Comparison of ENCODE assay signal across 10 cellular contexts in the genomic region with DNA sequence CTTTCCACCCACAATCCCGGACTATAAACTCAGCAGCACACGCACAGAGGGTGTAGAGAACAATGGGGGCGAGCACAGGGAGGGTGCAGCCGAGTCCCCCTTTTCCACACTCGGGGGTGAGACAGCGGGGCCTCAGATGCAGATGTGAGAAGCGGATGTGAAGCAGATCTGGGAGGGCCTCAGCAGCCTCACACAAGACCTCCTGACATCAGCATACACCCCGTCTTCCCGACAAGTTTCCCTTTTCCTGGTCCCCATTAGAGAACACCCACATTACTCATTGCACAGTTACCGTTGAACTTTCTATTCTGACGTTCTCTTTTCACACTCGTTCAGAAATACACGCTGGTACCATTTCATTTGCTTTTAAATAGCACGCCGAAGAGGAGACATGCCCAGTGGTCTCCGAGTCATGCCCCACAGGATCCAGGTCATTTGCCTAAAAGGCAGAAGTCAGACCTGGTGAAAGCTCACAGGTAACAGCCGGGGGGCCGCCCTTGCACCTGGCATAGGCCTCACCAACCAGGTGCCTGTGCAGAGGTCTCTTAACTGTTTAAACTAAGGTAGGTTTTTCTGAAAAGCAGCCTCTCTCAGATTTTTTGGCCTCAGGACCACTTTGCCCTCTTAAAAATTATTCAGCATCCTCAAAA.
DNase-seq lines count a peak whose midpoint lies in the region; ATAC-seq and TF ChIP-seq lines count a peak whose summit lies in the region.
"Had no signal": no experiment of that assay in that cellular context is flagged by ENCODE, and none has a peak within 500 bp of the region (broad histone marks: within the 10 kb centered on the region; RNA-seq: fewer than 3 reads in every experiment).

No MANE protein-coding gene starts in this region.

- H3K36me3 ChIP-seq in heart right ventricle (no peaks in the 10 kb centered on the region), Peyer's patch (no peaks in the 10 kb centered on the region)

- no peak for TF ChIP-seq CTCF in heart right ventricle (IDR thresholded peaks at IDR 0.05)
- no peak for TF ChIP-seq CTCF in Peyer's patch (IDR thresholded peaks at IDR 0.05)

- H3K4me1 ChIP-seq in heart right ventricle (no peaks in the 10 kb centered on the region), Peyer's patch (no peaks in the 10 kb centered on the region)

- no peaks in the 10 kb centered on the region for H3K9me3 Mint-ChIP-seq in stimulated activated effector memory CD8-positive, alpha-beta T cell treated with anti-CD3 and anti-CD28 coated beads, Interleukin-12 subunit alpha, Interleukin-12 subunit beta, amount 100 ng/mL, for 72 hours

- H3K4me3 ChIP-seq in heart right ventricle (no peak overlapping the region), Peyer's patch (no peak overlapping the region)

- peaks cover 29% of the 10 kb centered on the region for H3K4me1 Mint-ChIP-seq in stimulated activated effector memory CD8-positive, alpha-beta T cell treated with anti-CD3 and anti-CD28 coated beads, Interleukin-12 subunit alpha, Interleukin-12 subunit beta, amount 100 ng/mL, for 72 hours

- WGBS in heart right ventricle, 2 donors: 94 to 95% methylated on average over 18 of the region's 18 CpGs

- DNase-seq in Right ventricle myocardium inferior (ENCODE audit: missing footprints): peak; percentile 49
- DNase-seq in heart right ventricle: no peak
- peak; percentile 28 to 67 (median 65) for DNase-seq in Peyer's patch
- DNase-seq in stimulated activated effector memory CD8-positive, alpha-beta T cell treated with anti-CD3 and anti-CD28 coated beads, Interleukin-12 subunit alpha, Interleukin-12 subunit beta, amount 100 ng/mL, for 72 hours (ENCODE audit: low spot score in 2 of 2): no peak
- DNase-seq in COLO829 (ENCODE audit: low spot score): no peak
- no peak for DNase-seq in Ammon's horn (ENCODE audit: low spot score)
- DNase-seq: NCI-H82 had no signal

- H3K9me3 ChIP-seq in heart right ventricle (peaks cover 0 to 4% (median 0%) of the 10 kb centered on the region in 11 donors), Peyer's patch (no peaks in the 10 kb centered on the region)

- H3K4me3 Mint-ChIP-seq in stimulated activated effector memory CD8-positive, alpha-beta T cell treated with anti-CD3 and anti-CD28 coated beads, Interleukin-12 subunit alpha, Interleukin-12 subunit beta, amount 100 ng/mL, for 72 hours: peak overlapping the region; percentile 48

- H3K27me3 ChIP-seq in heart right ventricle (no peaks in the 10 kb centered on the region), Peyer's patch (no peaks in the 10 kb centered on the region)

- H3K36me3 Mint-ChIP-seq in stimulated activated effector memory CD8-positive, alpha-beta T cell treated with anti-CD3 and anti-CD28 coated beads, Interleukin-12 subunit alpha, Interleukin-12 subunit beta, amount 100 ng/mL, for 72 hours: no peaks in the 10 kb centered on the region

- TF ChIP-seq POLR2A in Peyer's patch (IDR thresholded peaks at IDR 0.05): no peak

- intact Hi-C loops in Right ventricle myocardium inferior (cut with DNase I): no loop called here
- intact Hi-C loops in heart right ventricle (cut with DNase I): no loop called here

- H3K27ac ChIP-seq in heart right ventricle (no peak overlapping the region), Peyer's patch (no peak overlapping the region)
- H3K27ac ChIP-seq: HL-60 had no signal

- H3K27ac Mint-ChIP-seq in stimulated activated effector memory CD8-positive, alpha-beta T cell treated with anti-CD3 and anti-CD28 coated beads, Interleukin-12 subunit alpha, Interleukin-12 subunit beta, amount 100 ng/mL, for 72 hours: peak overlapping the region; percentile 73

- ATAC-seq in Right ventricle myocardium inferior: no peak
- ATAC-seq in heart right ventricle: no peak
- peak; percentile 44 for ATAC-seq in HG02642 (IDR thresholded peaks at IDR 0.05; ENCODE audit: poor library complexity, unreplicated experiment)
- peak; percentile 52 for ATAC-seq in stimulated activated effector memory CD8-positive, alpha-beta T cell treated with anti-CD3 and anti-CD28 coated beads, Interleukin-12 subunit alpha, Interleukin-12 subunit beta, amount 100 ng/mL, for 72 hours
- ATAC-seq in GM21737 (IDR thresholded peaks at IDR 0.05; ENCODE audit: unreplicated experiment): no peak

Comparison
In these comparisons a context has a peak if more than half of its experiments do, and no peak if none do; other contexts are left out.
1. DNase-seq: peak in Right ventricle myocardium inferior (single experiment) and Peyer's patch (3 of 3); none in heart right ventricle (0 of 2), stimulated activated effector memory CD8-positive, alpha-beta T cell treated with anti-CD3 and anti-CD28 coated beads, Interleukin-12 subunit alpha, Interleukin-12 subunit beta, amount 100 ng/mL, for 72 hours (0 of 2), COLO829 (single experiment) and Ammon's horn (single experiment).
2. ATAC-seq: peak in HG02642 (single experiment) and stimulated activated effector memory CD8-positive, alpha-beta T cell treated with anti-CD3 and anti-CD28 coated beads, Interleukin-12 subunit alpha, Interleukin-12 subunit beta, amount 100 ng/mL, for 72 hours (single experiment); none in Right ventricle myocardium inferior (single experiment), heart right ventricle (0 of 8) and GM21737 (single experiment).